13 cellular contexts compared by ENCODE assay signal in genomic region chr2:69764286-69765058, GRCh38. TPM values are rescaled to one million over a fixed set of nuclear protein-coding genes. Genes with fewer than 3 reads are reported as not detected.
DNase-seq lines count a peak whose midpoint lies in the region; ATAC-seq, FAIRE-seq and TF ChIP-seq lines count a peak whose summit lies in the region.
"Had no signal": no experiment of that assay in that cellular context is flagged by ENCODE, and none has a peak within 500 bp of the region (broad histone marks: within the 10 kb centered on the region; RNA-seq: fewer than 3 reads in every experiment).

No MANE protein-coding gene starts in this region.

- H4K20me1 ChIP-seq in astrocyte (ENCODE audit: insufficient read depth, low read length), result no peaks in the 10 kb centered on the region

- DNase-seq in GM03348 (ENCODE audit: low spot score) (peak; percentile 36), astrocyte (ENCODE audit: low read depth) (peak; percentile 49), epidermal melanocyte (ENCODE audit: insufficient read length, low spot score) (no peak), NCI-H2107 (lab: John Stamatoyannopoulos, UW) (no peak), adrenal gland (no peak)
- DNase-seq: Right ventricle myocardium superior; spleen; stimulated activated naive CD4-positive, alpha-beta T cell had no signal

- peak overlapping the region; percentile 26 for H3K27ac Mint-ChIP-seq in astrocyte (ENCODE audit: unreplicated experiment)
- H3K27ac Mint-ChIP-seq: mesothelial cell of epicardium had no signal

- TF ChIP-seq CTCF in astrocyte (IDR thresholded peaks at IDR 0.05; ENCODE audit: insufficient read depth, low read depth, low read length) (no peak), neutrophil (IDR thresholded peaks at IDR 0.05) (no peak), adrenal gland (IDR thresholded peaks at IDR 0.05) (no peak)

- H3K9me3 Mint-ChIP-seq in astrocyte (ENCODE audit: unreplicated experiment), result no peaks in the 10 kb centered on the region
- H3K9me3 Mint-ChIP-seq: mesothelial cell of epicardium had no signal

- H3K27ac ChIP-seq in astrocyte (ENCODE audit: low read depth, low read length) (no peak overlapping the region), neutrophil (peak overlapping the region; percentile 36), adrenal gland (no peak overlapping the region)
- H3K27ac ChIP-seq: cardiac muscle cell, spleen had no signal

- peaks cover 7% of the 10 kb centered on the region for H3K4me1 ChIP-seq in astrocyte (ENCODE audit: insufficient read depth, low read length)
- peaks cover 2 to 15% of the 10 kb centered on the region in 2 experiments for H3K4me1 ChIP-seq in neutrophil (ENCODE audit: control insufficient read depth in 1 of 2, insufficient read depth in 1 of 2, low read depth in 1 of 2, low read length in 1 of 2)
- no peaks in the 10 kb centered on the region for H3K4me1 ChIP-seq in adrenal gland (replicated peaks in 1 of 2)

- peaks cover 24% of the 10 kb centered on the region for H3K4me1 Mint-ChIP-seq in astrocyte (ENCODE audit: low read depth, unreplicated experiment)

- FAIRE-seq in astrocyte (lab: Jason Lieb, UNC), result no peak

- no peak overlapping the region for H2AFZ ChIP-seq in astrocyte (ENCODE audit: low read depth, low read length)

- ATAC-seq in GM21723 (IDR thresholded peaks at IDR 0.05; ENCODE audit: unreplicated experiment) (peak; percentile 50), GM21515 (IDR thresholded peaks at IDR 0.05; ENCODE audit: unreplicated experiment) (no peak)

- H3K9ac ChIP-seq in astrocyte (ENCODE audit: low read length), result no peak overlapping the region

- no peak overlapping the region for H3K4me2 ChIP-seq in astrocyte (ENCODE audit: low read length)

- H3K27me3 ChIP-seq in astrocyte (ENCODE audit: insufficient read depth, low read length), result no peaks in the 10 kb centered on the region
- no peaks in the 10 kb centered on the region for H3K27me3 ChIP-seq in neutrophil
- no peaks in the 10 kb centered on the region for H3K27me3 ChIP-seq in adrenal gland
- H3K27me3 ChIP-seq: cardiac muscle cell, spleen had no signal

- intact Hi-C loops in adrenal gland (cut with DNase I), result no loop called here

- H3K9me3 ChIP-seq in astrocyte (ENCODE audit: insufficient read depth, low read depth, low read length) (no peaks in the 10 kb centered on the region), neutrophil (no peaks in the 10 kb centered on the region), adrenal gland (replicated peaks in 1 of 3) (no peaks in the 10 kb centered on the region)
- H3K9me3 ChIP-seq: spleen had no signal

- no peak overlapping the region for H3K4me3 Mint-ChIP-seq in astrocyte (ENCODE audit: unreplicated experiment)
- H3K4me3 Mint-ChIP-seq: mesothelial cell of epicardium had no signal

- no peaks in the 10 kb centered on the region for H3K27me3 Mint-ChIP-seq in astrocyte (ENCODE audit: low read depth, unreplicated experiment)

- 82 to 90% (median 87%) methylated on average over 5 of the region's 5 CpGs for WGBS in adrenal gland, 4 donors

- no peak overlapping the region for H3K4me3 ChIP-seq in astrocyte (ENCODE audit: insufficient read depth, low read depth, low read length)
- no peak overlapping the region for H3K4me3 ChIP-seq in neutrophil (ENCODE audit: low read depth in 1 of 2, low read length in 1 of 2)
- no peak overlapping the region for H3K4me3 ChIP-seq in adrenal gland
- H3K4me3 ChIP-seq: cardiac muscle cell, spleen had no signal

- H3K36me3 ChIP-seq in astrocyte (ENCODE audit: insufficient read depth, low read length), result no peaks in the 10 kb centered on the region
- no peaks in the 10 kb centered on the region for H3K36me3 ChIP-seq in neutrophil
- H3K36me3 ChIP-seq in adrenal gland (replicated peaks in 1 of 2), result no peaks in the 10 kb centered on the region
- H3K36me3 ChIP-seq: cardiac muscle cell had no signal

- no peak for TF ChIP-seq POLR2A in adrenal gland (IDR thresholded peaks at IDR 0.05)

- H3K79me2 ChIP-seq in astrocyte (ENCODE audit: insufficient read depth, low read length), result no peaks in the 10 kb centered on the region

- H3K36me3 Mint-ChIP-seq in astrocyte (ENCODE audit: low read depth, unreplicated experiment), result peaks cover 10% of the 10 kb centered on the region

RNA-seq across cellular contexts. Expression of gene ANXA4, which starts 22.5 kb away (rescaled TPM):
- total RNA-seq in astrocyte (122 and 132 TPM in 2 replicates), adrenal gland (10 to 100 TPM; 27.2 to 57.4 (median 39.0) TPM)
- 10 to 100 TPM; 20.6 to 34.5 (median 23.5) TPM for polyA plus RNA-seq in adrenal gland

Comparison
In these comparisons a context has a peak if more than half of its experiments do, and no peak if none do; other contexts are left out.
1. DNase-seq: peak in GM03348 (single experiment) and astrocyte (single experiment); none in epidermal melanocyte (single experiment), NCI-H2107 (single experiment) and adrenal gland (0 of 7).